Comparison of ENCODE assay signal across 13 cellular contexts in the genomic region with DNA sequence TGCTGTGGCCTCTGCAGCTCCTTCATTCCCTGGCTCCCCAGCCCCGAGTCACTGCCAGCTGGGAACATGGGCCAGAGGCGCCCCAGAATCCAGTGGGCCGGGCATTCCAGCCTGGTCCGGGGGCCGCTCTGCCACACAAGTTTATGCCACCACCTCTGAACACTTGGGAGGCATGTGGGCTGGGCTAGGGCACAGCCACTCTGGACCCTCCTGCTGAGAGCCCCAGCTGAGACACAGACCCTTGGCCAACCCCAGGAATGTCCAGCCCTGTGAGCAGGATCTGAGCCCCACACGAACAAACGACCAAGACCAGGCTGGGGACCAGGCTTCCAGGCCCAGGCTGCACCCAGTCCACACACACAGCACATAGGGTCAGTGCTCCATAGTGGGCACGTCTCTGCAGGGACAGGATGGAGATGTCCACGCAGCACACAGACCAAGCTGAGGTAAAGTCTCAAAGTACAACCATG. TPM values are rescaled to one million over a fixed set of nuclear protein-coding genes. Genes with fewer than 3 reads are reported as not detected.
"Had no signal": no experiment of that assay in that cellular context is flagged by ENCODE, and none has a peak within 500 bp of the region (broad histone marks: within the 10 kb centered on the region; RNA-seq: fewer than 3 reads in every experiment).

No MANE protein-coding gene starts in this region.

- H3K4me3 ChIP-seq: gastrocnemius medialis, heart right ventricle, lung, tibial nerve, uterus had no signal

- DNase-seq: uterus had no signal

- H3K36me3 ChIP-seq: gastrocnemius medialis, heart right ventricle, tibial nerve, uterus had no signal

- H3K9me3 Mint-ChIP-seq: activated CD4-positive, alpha-beta memory T cell treated with anti-CD3 and anti-CD28 coated beads for 36 hours; mesothelial cell of epicardium; stimulated activated memory B cell treated with anti-CD40 and anti-IgM and Interleukin-4, amounts not matched to agents 10 μg/mL and 1 μg/mL and 100 μg/mL, for 72 hours had no signal

- H3K9me3 ChIP-seq: gastrocnemius medialis, tibial nerve, uterus had no signal

- H3K4me3 Mint-ChIP-seq: activated CD4-positive, alpha-beta memory T cell treated with anti-CD3 and anti-CD28 coated beads for 36 hours; activated CD4-positive, alpha-beta T cell treated with anti-CD3 and anti-CD28 coated beads for 36 hours; mesothelial cell of epicardium; stimulated activated memory B cell treated with anti-CD40 and anti-IgM and Interleukin-4, amounts not matched to agents 10 μg/mL and 1 μg/mL and 100 μg/mL, for 72 hours; T-helper 17 cell had no signal

- H3K27ac ChIP-seq: gastrocnemius medialis, heart right ventricle, tibial nerve, uterus had no signal

- H3K27ac Mint-ChIP-seq: activated CD4-positive, alpha-beta memory T cell treated with anti-CD3 and anti-CD28 coated beads for 36 hours; activated CD4-positive, alpha-beta T cell treated with anti-CD3 and anti-CD28 coated beads for 36 hours; mesothelial cell of epicardium; stimulated activated memory B cell treated with anti-CD40 and anti-IgM and Interleukin-4, amounts not matched to agents 10 μg/mL and 1 μg/mL and 100 μg/mL, for 72 hours; T-helper 17 cell had no signal

RNA-seq across cellular contexts. Expression of gene BIRC7, which starts 52.7 kb away (rescaled TPM):
- total RNA-seq: activated CD4-positive, alpha-beta memory T cell treated with anti-CD3 and anti-CD28 coated beads for 36 hours; bronchial epithelial cell; cerebellum; dermis microvascular lymphatic vessel endothelial cell; gastrocnemius medialis; T-helper 17 cell; uterus had no signal
